ENCODE assay signal across 35 cellular contexts in genomic region chr20:59246691-59247090, GRCh38. TPM values are rescaled to one million over a fixed set of nuclear protein-coding genes. Genes with fewer than 3 reads are reported as not detected.
"Had no signal": no experiment of that assay in that cellular context is flagged by ENCODE, and none has a peak within 500 bp of the region (broad histone marks: within the 10 kb centered on the region; RNA-seq: fewer than 3 reads in every experiment).

No MANE protein-coding gene starts in this region.

- H3K4me3 Mint-ChIP-seq: activated CD4-positive, alpha-beta T cell treated with anti-CD3 and anti-CD28 coated beads, Interleukin-2, amount 10 ng/mL, durations not matched to agents 24 days and 14 days; activated CD8-positive, alpha-beta T cell treated with anti-CD3 and anti-CD28 coated beads for 36 hours; activated naive CD4-positive, alpha-beta T cell treated with anti-CD3 and anti-CD28 coated beads for 36 hours; activated naive CD8-positive, alpha-beta T cell treated with anti-CD3 and anti-CD28 coated beads for 36 hours; activated T-helper 1 cell treated with anti-CD3 and anti-CD28 coated beads, Interleukin-12 subunit alpha, Interleukin-12 subunit beta, Interleukin-2, Interleukin-4 antibody, amounts not matched to agents 30 ng/mL and 10 ng/mL and 1 ng/mL, durations not matched to agents 14 hours and 24 hours and 36 hours; T-helper 2 cell treated with Interferon-gamma antibody and Interleukin-4, amounts not matched to agents 5 μg/mL and 100 μg/mL, for 36 hours had no signal

- H3K27ac ChIP-seq: brain microvascular endothelial cell, PC-9, RWPE1 had no signal

- H3K27me3 Mint-ChIP-seq: activated CD4-positive, alpha-beta T cell treated with anti-CD3 and anti-CD28 coated beads, Interleukin-2, amount 10 ng/mL, durations not matched to agents 24 days and 14 days; activated CD8-positive, alpha-beta T cell treated with anti-CD3 and anti-CD28 coated beads for 36 hours; activated naive CD8-positive, alpha-beta T cell treated with anti-CD3 and anti-CD28 coated beads for 36 hours had no signal

- H3K27ac Mint-ChIP-seq: activated CD4-positive, alpha-beta T cell treated with anti-CD3 and anti-CD28 coated beads, Interleukin-2, amount 10 ng/mL, durations not matched to agents 24 days and 14 days; activated CD8-positive, alpha-beta T cell treated with anti-CD3 and anti-CD28 coated beads for 36 hours; activated naive CD4-positive, alpha-beta T cell treated with anti-CD3 and anti-CD28 coated beads for 36 hours; activated naive CD8-positive, alpha-beta T cell treated with anti-CD3 and anti-CD28 coated beads for 36 hours; activated T-helper 1 cell treated with anti-CD3 and anti-CD28 coated beads, Interleukin-12 subunit alpha, Interleukin-12 subunit beta, Interleukin-2, Interleukin-4 antibody, amounts not matched to agents 30 ng/mL and 10 ng/mL and 1 ng/mL, durations not matched to agents 14 hours and 24 hours and 36 hours; T-helper 2 cell treated with Interferon-gamma antibody and Interleukin-4, amounts not matched to agents 5 μg/mL and 100 μg/mL, for 36 hours had no signal

- DNase-seq: activated CD4-positive, alpha-beta T cell treated with anti-CD3 and anti-CD28 coated beads, Interleukin-2, amount 10 ng/mL, durations not matched to agents 24 days and 14 days; activated CD4-positive, alpha-beta T cell treated with anti-CD3 and anti-CD28 coated beads, Interleukin-2, amount 50 U/mL, for 4 hours; activated CD8-positive, alpha-beta T cell treated with anti-CD3 and anti-CD28 coated beads for 36 hours; activated gamma-delta T cell treated with Interleukin-2 at 50 U/mL for 16 hours; activated naive CD4-positive, alpha-beta T cell treated with anti-CD3 and anti-CD28 coated beads for 36 hours; activated naive CD8-positive, alpha-beta T cell treated with anti-CD3 and anti-CD28 coated beads for 36 hours; activated T-cell treated with anti-CD3 and anti-CD28 coated beads, Interleukin-2, amount 50 U/mL, for 1 hour; amniotic stem cell; aorta; brain microvascular endothelial cell; central memory CD4-positive, alpha-beta T cell; Kasumi-1; KG1; MG63; NCI-H1048; NCI-H1105 treated with DMSO at 0.1 percent for 48 hours; NCI-H1436; NCI-H1694 treated with DMSO at 0.1 percent for 48 hours; NCI-H2029; NCI-H2107; NCI-H2171; NCI-H345; NCI-H510A; NCI-H526; NK-92 treated with Interleukin-12 subunit alpha and Interleukin-12 subunit beta, amount 100 ng/mL, for 24 hours; PC-9; SW 1271 had no signal

- H3K27me3 ChIP-seq: brain microvascular endothelial cell had no signal

- H3K9me3 ChIP-seq: MG63 had no signal

- H3K36me3 ChIP-seq: brain microvascular endothelial cell, MG63 had no signal

- FAIRE-seq: RCC 7860, TTC549 had no signal

- H3K4me3 ChIP-seq: MG63, PC-9 had no signal

RNA-seq across cellular contexts. Expression of gene EDN3, which starts 53.7 kb away (rescaled TPM):
- total RNA-seq: activated CD4-positive, alpha-beta T cell treated with anti-CD3 and anti-CD28 coated beads, Interleukin-2, amount 10 ng/mL, durations not matched to agents 24 days and 14 days; activated CD8-positive, alpha-beta memory T cell treated with anti-CD3 and anti-CD28 coated beads for 36 hours; activated naive CD4-positive, alpha-beta T cell treated with anti-CD3 and anti-CD28 coated beads for 36 hours; activated naive CD8-positive, alpha-beta T cell treated with anti-CD3 and anti-CD28 coated beads for 36 hours; activated T-helper 1 cell treated with anti-CD3 and anti-CD28 coated beads, Interleukin-12 subunit alpha, Interleukin-12 subunit beta, Interleukin-2, Interleukin-4 antibody, amounts not matched to agents 30 ng/mL and 10 ng/mL and 1 ng/mL, durations not matched to agents 14 hours and 24 hours and 36 hours; aorta; PC-9; Right ventricle myocardium inferior; T-helper 1 cell treated with Interleukin-12 subunit alpha and Interleukin-12 subunit beta and Interleukin-4 antibody, amounts not matched to agents 30 ng/mL and 1 ng/mL, for 36 hours had no signal
